ENCODE assay signal across 8 cellular contexts in genomic region chr16:19502395-19503131, GRCh38. TPM values are rescaled to one million over a fixed set of nuclear protein-coding genes. Genes with fewer than 3 reads are reported as not detected.
A peak's percentile ranks its signal among the peaks of the same experiment; 100 is the strongest.
DNase-seq lines count a peak whose midpoint lies in the region; ATAC-seq, FAIRE-seq and TF ChIP-seq lines count a peak whose summit lies in the region.

No MANE protein-coding gene starts in this region.

- POLR2A ChIA-PET in Caco-2 (lab: Charles Lee): no interaction called here

- H3K36me3 ChIP-seq in Caco-2 (ENCODE audit: control insufficient read depth, insufficient read depth, low read length): no peaks in the 10 kb centered on the region; the same call in 1 of the 2 replicates

- H3K4me3 ChIP-seq in Caco-2 (ENCODE audit: low read depth, low read length) (no peak overlapping the region), fibroblast of the aortic adventitia (ENCODE audit: low read depth, low read length) (no peak overlapping the region)

- no TSS peak for BruUV-seq in Caco-2 (replicated peaks; lab: Mats Ljungman, UMichigan)

- TF ChIP-seq CTCF in Caco-2 (IDR thresholded peaks at IDR 0.05; ENCODE audit: insufficient read depth in 1 of 2, low read depth in 1 of 2, low read length in 1 of 2, severe bottlenecking in 1 of 2, unreplicated experiment in 1 of 2) (peak; percentile 69 to 72), fibroblast of the aortic adventitia (IDR thresholded peaks at IDR 0.05; ENCODE audit: insufficient read depth, low read length) (peak; percentile 81), omental fat pad (IDR thresholded peaks at IDR 0.05) (peak in 2 of 3 donors; percentile 23 to 52), type B pancreatic cell (conservative IDR thresholded peaks at IDR 0.05) (peak; percentile 90)

- CTCF ChIA-PET in Caco-2 (lab: Charles Lee): interaction anchor here (0.5 to 1.8 kb wide), 9 partner anchors 9 to 417 kb away, joined by 3 to 11 read pairs (median 3); partner anchors contain the start of gene CCP110

- intact Hi-C loops in Caco-2 (cut with micrococcal nuclease; ENCODE audit: unreplicated experiment): loop anchor here (1.0 kb wide), 3 partner anchors 113 to 416 kb away; no protein-coding TSS in a partner anchor
- intact Hi-C loops in activated T-helper 1 cell treated with anti-CD3 and anti-CD28 coated beads, Interleukin-12 subunit alpha, Interleukin-12 subunit beta, Interleukin-2, Interleukin-4 antibody, amounts not matched to agents 30 ng/mL and 10 ng/mL and 1 ng/mL, durations not matched to agents 14 hours and 24 hours and 36 hours (cut with micrococcal nuclease): loop anchor here (1.0 kb wide), 4 partner anchors 113 to 416 kb away; no protein-coding TSS in a partner anchor

- H3K9me3 Mint-ChIP-seq in Caco-2 (ENCODE audit: unreplicated experiment) (no peaks in the 10 kb centered on the region), type B pancreatic cell (no peaks in the 10 kb centered on the region)
- H3K9me3 Mint-ChIP-seq in activated T-helper 1 cell treated with anti-CD3 and anti-CD28 coated beads, Interleukin-12 subunit alpha, Interleukin-12 subunit beta, Interleukin-2, Interleukin-4 antibody, amounts not matched to agents 30 ng/mL and 10 ng/mL and 1 ng/mL, durations not matched to agents 14 hours and 24 hours and 36 hours: no peaks in the 10 kb centered on the region

- H3K4me1 ChIP-seq in Caco-2: 0 out of 2 replicates have a peak, but pooled peaks cover 4% of the 10 kb centered on the region

- H3K27ac Mint-ChIP-seq in Caco-2 (ENCODE audit: unreplicated experiment): no peak overlapping the region
- no peak overlapping the region for H3K27ac Mint-ChIP-seq in activated T-helper 1 cell treated with anti-CD3 and anti-CD28 coated beads, Interleukin-12 subunit alpha, Interleukin-12 subunit beta, Interleukin-2, Interleukin-4 antibody, amounts not matched to agents 30 ng/mL and 10 ng/mL and 1 ng/mL, durations not matched to agents 14 hours and 24 hours and 36 hours
- no peak overlapping the region for H3K27ac Mint-ChIP-seq in type B pancreatic cell

- no peaks in the 10 kb centered on the region for H3K9me3 ChIP-seq in Caco-2

- H3K36me3 Mint-ChIP-seq in Caco-2 (ENCODE audit: insufficient read depth, unreplicated experiment) (peaks cover 36% of the 10 kb centered on the region), type B pancreatic cell (peaks cover 42% of the 10 kb centered on the region)
- H3K36me3 Mint-ChIP-seq in activated T-helper 1 cell treated with anti-CD3 and anti-CD28 coated beads, Interleukin-12 subunit alpha, Interleukin-12 subunit beta, Interleukin-2, Interleukin-4 antibody, amounts not matched to agents 30 ng/mL and 10 ng/mL and 1 ng/mL, durations not matched to agents 14 hours and 24 hours and 36 hours (ENCODE audit: low read depth): peaks cover 36% of the 10 kb centered on the region

- in situ Hi-C loops in KBM-7 (cut with MboI; ENCODE audit: low pct_unique_long_range_greater_than_20kb, low sequenced_read_pairs): no loop called here

- no peaks in the 10 kb centered on the region for H3K27me3 ChIP-seq in Caco-2 (replicated peaks; ENCODE audit: control insufficient read depth, insufficient read depth, low read length)

- H3K4me1 Mint-ChIP-seq in Caco-2 (ENCODE audit: low read depth, unreplicated experiment): peaks cover 9% of the 10 kb centered on the region
- H3K4me1 Mint-ChIP-seq in activated T-helper 1 cell treated with anti-CD3 and anti-CD28 coated beads, Interleukin-12 subunit alpha, Interleukin-12 subunit beta, Interleukin-2, Interleukin-4 antibody, amounts not matched to agents 30 ng/mL and 10 ng/mL and 1 ng/mL, durations not matched to agents 14 hours and 24 hours and 36 hours (ENCODE audit: low read depth): no peaks in the 10 kb centered on the region
- H3K4me1 Mint-ChIP-seq in type B pancreatic cell (ENCODE audit: unreplicated experiment): peaks cover 6% of the 10 kb centered on the region

- DNase-seq in Caco-2 (peak; percentile 70 to 74), KBM-7 (peak; percentile 63), RCC 7860 (ENCODE audit: low spot score) (peak; percentile 32), fibroblast of the aortic adventitia (ENCODE audit: low read depth) (peak; percentile 84), omental fat pad (ENCODE audit: low spot score) (peak; percentile 56), type B pancreatic cell (ENCODE audit: extremely low spot score, unreplicated experiment) (peak; percentile 78)
- peak; percentile 37 for DNase-seq in activated T-helper 1 cell treated with anti-CD3 and anti-CD28 coated beads, Interleukin-12 subunit alpha, Interleukin-12 subunit beta, Interleukin-2, Interleukin-4 antibody, amounts not matched to agents 30 ng/mL and 10 ng/mL and 1 ng/mL, durations not matched to agents 14 hours and 24 hours and 36 hours (ENCODE audit: low spot score)

- H3K27me3 Mint-ChIP-seq in Caco-2 (ENCODE audit: insufficient read depth, unreplicated experiment) (no peaks in the 10 kb centered on the region), type B pancreatic cell (no peaks in the 10 kb centered on the region)
- no peaks in the 10 kb centered on the region for H3K27me3 Mint-ChIP-seq in activated T-helper 1 cell treated with anti-CD3 and anti-CD28 coated beads, Interleukin-12 subunit alpha, Interleukin-12 subunit beta, Interleukin-2, Interleukin-4 antibody, amounts not matched to agents 30 ng/mL and 10 ng/mL and 1 ng/mL, durations not matched to agents 14 hours and 24 hours and 36 hours (ENCODE audit: insufficient read depth)

- H3K4me3 Mint-ChIP-seq in Caco-2 (ENCODE audit: unreplicated experiment) (no peak overlapping the region), type B pancreatic cell (no peak overlapping the region)
- H3K4me3 Mint-ChIP-seq in activated T-helper 1 cell treated with anti-CD3 and anti-CD28 coated beads, Interleukin-12 subunit alpha, Interleukin-12 subunit beta, Interleukin-2, Interleukin-4 antibody, amounts not matched to agents 30 ng/mL and 10 ng/mL and 1 ng/mL, durations not matched to agents 14 hours and 24 hours and 36 hours: no peak overlapping the region

- ATAC-seq in omental fat pad (ENCODE audit: low FRiP score): peak; percentile 63
- no peak for ATAC-seq in GM18873 (IDR thresholded peaks at IDR 0.05; ENCODE audit: low FRiP score, unreplicated experiment)

- no peak for FAIRE-seq in RCC 7860 (lab: Jason Lieb, UNC)

RNA-seq across cellular contexts. Expression of gene GDE1, which starts 19.3 kb away (rescaled TPM):
- total RNA-seq in Caco-2 (2022) (48.2 and 48.7 TPM in 2 replicates), fibroblast of the aortic adventitia (ENCODE audit: low replicate concordance) (34.3 and 59.9 TPM in 2 replicates), omental fat pad (10 to 100 TPM; 38.7 to 68.0 (median 49.8) TPM), type B pancreatic cell (ENCODE audit: low replicate concordance) (66.7 and 90.0 TPM in 2 replicates)
- 24.1 and 29.5 TPM in 2 replicates for total RNA-seq in activated T-helper 1 cell treated with anti-CD3 and anti-CD28 coated beads, Interleukin-12 subunit alpha, Interleukin-12 subunit beta, Interleukin-2, Interleukin-4 antibody, amounts not matched to agents 30 ng/mL and 10 ng/mL and 1 ng/mL, durations not matched to agents 14 hours and 24 hours and 36 hours

RNA-seq across cellular contexts. Expression of gene CCP110, which starts 21.2 kb away (rescaled TPM):
- total RNA-seq in Caco-2 (2022) (7.5 and 9.4 TPM in 2 replicates), fibroblast of the aortic adventitia (ENCODE audit: low replicate concordance) (6.5 and 23.3 TPM in 2 replicates), omental fat pad (10 to 100 TPM in 3 of 4 donors, 1 to 10 TPM in 1; 8.9 to 18.8 (median 14.3) TPM), type B pancreatic cell (ENCODE audit: low replicate concordance) (14.7 and 29.1 TPM in 2 replicates)
- total RNA-seq in activated T-helper 1 cell treated with anti-CD3 and anti-CD28 coated beads, Interleukin-12 subunit alpha, Interleukin-12 subunit beta, Interleukin-2, Interleukin-4 antibody, amounts not matched to agents 30 ng/mL and 10 ng/mL and 1 ng/mL, durations not matched to agents 14 hours and 24 hours and 36 hours: 31.4 and 38.8 TPM in 2 replicates

RNA-seq across cellular contexts. Expression of gene VPS35L, which starts 52.9 kb away (rescaled TPM):
- total RNA-seq in Caco-2 (2022) (5.4 and 7.2 TPM in 2 replicates), fibroblast of the aortic adventitia (ENCODE audit: low replicate concordance) (67.1 and 67.7 TPM in 2 replicates), omental fat pad (10 to 100 TPM; 42.4 to 59.3 (median 43.1) TPM), type B pancreatic cell (ENCODE audit: low replicate concordance) (59.1 and 62.0 TPM in 2 replicates)
- total RNA-seq in activated T-helper 1 cell treated with anti-CD3 and anti-CD28 coated beads, Interleukin-12 subunit alpha, Interleukin-12 subunit beta, Interleukin-2, Interleukin-4 antibody, amounts not matched to agents 30 ng/mL and 10 ng/mL and 1 ng/mL, durations not matched to agents 14 hours and 24 hours and 36 hours: 36.2 and 37.4 TPM in 2 replicates

Comparison
In these comparisons a context has a peak if more than half of its experiments do, and no peak if none do; other contexts are left out.
1. DNase-seq: peak in every context shown above with its lines; median percentile 84 in fibroblast of the aortic adventitia; 78 in type B pancreatic cell; 72 in Caco-2; 63 in KBM-7; 56 in omental fat pad; 37 in activated T-helper 1 cell treated with anti-CD3 and anti-CD28 coated beads, Interleukin-12 subunit alpha, Interleukin-12 subunit beta, Interleukin-2, Interleukin-4 antibody, amounts not matched to agents 30 ng/mL and 10 ng/mL and 1 ng/mL, durations not matched to agents 14 hours and 24 hours and 36 hours; 32 in RCC 7860.
2. CTCF ChIP-seq: peak in every context shown above with its lines; median percentile 90 in type B pancreatic cell; 81 in fibroblast of the aortic adventitia; 70 in Caco-2; 38 in omental fat pad.